Comparison of ENCODE assay signal across 17 cellular contexts in genomic region chr1:207218512-207219352, GRCh38.
A peak's percentile ranks its signal among the peaks of the same experiment; 100 is the strongest.
DNase-seq lines count a peak whose midpoint lies in the region; ATAC-seq and TF ChIP-seq lines count a peak whose summit lies in the region.
"Had no signal": no experiment of that assay in that cellular context is flagged by ENCODE, and none has a peak within 500 bp of the region (broad histone marks: within the 10 kb centered on the region; RNA-seq: fewer than 3 reads in every experiment).

No MANE protein-coding gene starts in this region.

- in situ Hi-C loops in GM23248 (cut with MboI): no loop called here

- TF ChIP-seq POLR2A in breast epithelium (IDR thresholded peaks at IDR 0.05): no peak

- 74 to 79% methylated on average over 6 of the region's 6 CpGs for WGBS in GM23248 (ENCODE audit: low coverage in 1 of 2, low lambda C conversion rate in 2 of 2, missing lambda C conversion rate in 2 of 2), 2 experiments

- DNase-seq in A172 (ENCODE audit: low spot score) (peak; percentile 44), MM.1S (no peak), breast epithelium (ENCODE audit: low spot score in 2 of 2) (no peak), mesothelial cell of epicardium (ENCODE audit: low spot score in 2 of 2, unreplicated experiment in 2 of 2) (no peak), T-helper 1 cell (no peak), GDM1 (lab: John Stamatoyannopoulos, UW) (no peak), GM23248 (no peak)
- DNase-seq: activated T-cell treated with anti-CD3 and anti-CD28 coated beads for 4 hours, DND-41, dorsolateral prefrontal cortex, gastrocnemius medialis, kidney, NCI-H1105 treated with DMSO at 0.1 percent for 48 hours, NCI-H526, SIG-M5 had no signal

- peaks cover 10% of the 10 kb centered on the region; the same call in 1 of the 2 replicates for H3K4me1 ChIP-seq in MM.1S (ENCODE audit: low read length)
- H3K4me1 ChIP-seq in breast epithelium: peaks cover 0 to 2% of the 10 kb centered on the region in 2 donors
- no peaks in the 10 kb centered on the region for H3K4me1 ChIP-seq in GM23248 (ENCODE audit: insufficient read depth)
- H3K4me1 ChIP-seq: gastrocnemius medialis had no signal

- ATAC-seq in HG02973 (IDR thresholded peaks at IDR 0.05; ENCODE audit: unreplicated experiment): no peak
- ATAC-seq: gastrocnemius medialis had no signal

- H3K27me3 ChIP-seq in MM.1S (replicated peaks; ENCODE audit: insufficient read depth, low read length): no peaks in the 10 kb centered on the region
- no peaks in the 10 kb centered on the region for H3K27me3 ChIP-seq in breast epithelium
- no peaks in the 10 kb centered on the region for H3K27me3 ChIP-seq in GM23248 (replicated peaks; ENCODE audit: insufficient read depth)
- H3K27me3 ChIP-seq: dorsolateral prefrontal cortex, gastrocnemius medialis, tibial artery had no signal

- peaks cover 37% of the 10 kb centered on the region for H3K4me1 Mint-ChIP-seq in mesothelial cell of epicardium

- TF ChIP-seq CTCF in MM.1S (IDR thresholded peaks at IDR 0.05; ENCODE audit: low read length) (no peak), breast epithelium (IDR thresholded peaks at IDR 0.05) (no peak), mesothelial cell of epicardium (IDR thresholded peaks at IDR 0.05; ENCODE audit: unreplicated experiment) (no peak)

- H2AFZ ChIP-seq in MM.1S (ENCODE audit: low read length): no peak overlapping the region
- H2AFZ ChIP-seq in GM23248: no peak overlapping the region; the same call in 1 of the 2 replicates

- H3K4me2 ChIP-seq in MM.1S (ENCODE audit: low read depth, low read length) (peak overlapping the region; percentile 12), GM23248 (ENCODE audit: unreplicated experiment) (no peak overlapping the region)

- intact Hi-C loops in breast epithelium (cut with DNase I; ENCODE audit: low total_unique reads): no loop called here

- H3K9me3 Mint-ChIP-seq in mesothelial cell of epicardium: peaks cover 11% of the 10 kb centered on the region

- H3K27ac Mint-ChIP-seq in mesothelial cell of epicardium: peak overlapping the region; percentile 19

- H3K36me3 Mint-ChIP-seq in mesothelial cell of epicardium: peaks cover 4% of the 10 kb centered on the region

- H3K27ac ChIP-seq in MM.1S (ENCODE audit: low read length) (no peak overlapping the region), breast epithelium (peak overlapping the region; percentile 21 to 59), GM23248 (no peak overlapping the region)
- H3K27ac ChIP-seq: dorsolateral prefrontal cortex, gastrocnemius medialis, tibial artery had no signal

- H3K9me3 ChIP-seq in MM.1S (replicated peaks; ENCODE audit: insufficient read depth, low read length) (no peaks in the 10 kb centered on the region), breast epithelium (peaks cover 0 to 10% of the 10 kb centered on the region in 2 donors), GM23248 (ENCODE audit: low read depth) (no peaks in the 10 kb centered on the region)

- H3K4me3 ChIP-seq in MM.1S (ENCODE audit: low read length) (no peak overlapping the region), breast epithelium (no peak overlapping the region), GM23248 (no peak overlapping the region)
- H3K4me3 ChIP-seq: dorsolateral prefrontal cortex, gastrocnemius medialis, tibial artery had no signal

- H3K4me3 Mint-ChIP-seq in mesothelial cell of epicardium: no peak overlapping the region

- H4K20me1 ChIP-seq in MM.1S (ENCODE audit: insufficient read depth, low read length): no peaks in the 10 kb centered on the region
- H4K20me1 ChIP-seq in GM23248 (ENCODE audit: insufficient read depth): no peaks in the 10 kb centered on the region

- H3K36me3 ChIP-seq in MM.1S (replicated peaks; ENCODE audit: insufficient read depth, low read length) (no peaks in the 10 kb centered on the region), breast epithelium (no peaks in the 10 kb centered on the region), GM23248 (ENCODE audit: low read depth) (no peaks in the 10 kb centered on the region)
- H3K36me3 ChIP-seq: gastrocnemius medialis, tibial artery had no signal

- H3K27me3 Mint-ChIP-seq in mesothelial cell of epicardium (ENCODE audit: low read depth): no peaks in the 10 kb centered on the region

- H3K79me2 ChIP-seq in MM.1S (ENCODE audit: low read length) (no peaks in the 10 kb centered on the region), GM23248 (ENCODE audit: insufficient read depth) (no peaks in the 10 kb centered on the region)

- H3K9me2 ChIP-seq in MM.1S (replicated peaks; ENCODE audit: insufficient read depth, low read length): no peaks in the 10 kb centered on the region
- no peaks in the 10 kb centered on the region for H3K9me2 ChIP-seq in GM23248 (ENCODE audit: insufficient read depth)

- H3K9ac ChIP-seq in MM.1S (ENCODE audit: low read length): no peak overlapping the region
- H3K9ac ChIP-seq in GM23248: no peak overlapping the region

- H3F3A ChIP-seq in MM.1S (ENCODE audit: insufficient read depth, low read length) (no peaks in the 10 kb centered on the region), GM23248 (ENCODE audit: insufficient read depth) (no peaks in the 10 kb centered on the region)

Comparison
In these comparisons a context has a peak if more than half of its experiments do, and no peak if none do; other contexts are left out.
1. H3K27ac ChIP-seq: peak in breast epithelium (2 of 2); none in MM.1S (single experiment) and GM23248 (single experiment).